In genomic region chr4:6201580-6202091, GRCh38 we compare ENCODE assay signal across 10 cellular contexts. TPM values are rescaled to one million over a fixed set of nuclear protein-coding genes. Genes with fewer than 3 reads are reported as not detected.
A peak's percentile ranks its signal among the peaks of the same experiment; 100 is the strongest.
DNase-seq lines count a peak whose midpoint lies in the region; ATAC-seq lines count a peak whose summit lies in the region.
"Had no signal": no experiment of that assay in that cellular context is flagged by ENCODE, and none has a peak within 500 bp of the region (broad histone marks: within the 10 kb centered on the region; RNA-seq: fewer than 3 reads in every experiment).

No MANE protein-coding gene starts in this region.

- H3K27me3 Mint-ChIP-seq in activated T-cell treated with anti-CD3 and anti-CD28 coated beads, Interleukin-2, amount 50 U/mL, for 72 hours (ENCODE audit: low read depth): peaks cover 43% of the 10 kb centered on the region
- H3K27me3 Mint-ChIP-seq in activated naive CD8-positive, alpha-beta T cell treated with anti-CD3 and anti-CD28 coated beads, Interleukin-2, amount 10 ng/mL, durations not matched to agents 7 days and 5 days: peaks cover 49% of the 10 kb centered on the region

- peaks cover 4% of the 10 kb centered on the region in 2 donors for H3K9me3 Mint-ChIP-seq in activated T-cell treated with anti-CD3 and anti-CD28 coated beads, Interleukin-2, amount 50 U/mL, for 72 hours
- peaks cover 7% of the 10 kb centered on the region for H3K9me3 Mint-ChIP-seq in activated naive CD8-positive, alpha-beta T cell treated with anti-CD3 and anti-CD28 coated beads, Interleukin-2, amount 10 ng/mL, durations not matched to agents 7 days and 5 days
- peaks cover 3% of the 10 kb centered on the region for H3K9me3 Mint-ChIP-seq in stimulated activated effector memory CD8-positive, alpha-beta T cell treated with anti-CD3 and anti-CD28 coated beads, Interleukin-12 subunit alpha, Interleukin-12 subunit beta, amount 100 ng/mL, for 72 hours

- DNase-seq in activated T-cell treated with anti-CD3 and anti-CD28 coated beads, Interleukin-2, amount 50 U/mL, for 72 hours: no peak
- DNase-seq in activated T-cell treated with anti-CD3 and anti-CD28 coated beads for 4 hours (no peak), KBM-7 (peak; percentile 3)
- DNase-seq in activated naive CD8-positive, alpha-beta T cell treated with anti-CD3 and anti-CD28 coated beads, Interleukin-2, amount 10 ng/mL, durations not matched to agents 7 days and 5 days: no peak
- DNase-seq in stimulated activated effector memory CD8-positive, alpha-beta T cell treated with anti-CD3 and anti-CD28 coated beads, Interleukin-12 subunit alpha, Interleukin-12 subunit beta, amount 100 ng/mL, for 72 hours (ENCODE audit: low spot score in 2 of 2): peak in 1 of 2 donors; percentile 80
- no peak for DNase-seq in stimulated activated CD4-positive, alpha-beta T cell treated with anti-CD3 and anti-CD28 coated beads, Interleukin-4, amount 100 ng/mL, for 24 hours
- DNase-seq: left ventricle myocardium inferior, T1000 had no signal

- peaks cover 6 to 16% of the 10 kb centered on the region in 2 donors for H3K36me3 Mint-ChIP-seq in activated T-cell treated with anti-CD3 and anti-CD28 coated beads, Interleukin-2, amount 50 U/mL, for 72 hours (ENCODE audit: insufficient read depth in 2 of 2)
- peaks cover 6% of the 10 kb centered on the region for H3K36me3 Mint-ChIP-seq in activated naive CD8-positive, alpha-beta T cell treated with anti-CD3 and anti-CD28 coated beads, Interleukin-2, amount 10 ng/mL, durations not matched to agents 7 days and 5 days
- H3K36me3 Mint-ChIP-seq in stimulated activated effector memory CD8-positive, alpha-beta T cell treated with anti-CD3 and anti-CD28 coated beads, Interleukin-12 subunit alpha, Interleukin-12 subunit beta, amount 100 ng/mL, for 72 hours: peaks cover 19% of the 10 kb centered on the region

- POLR2A ChIA-PET in activated naive CD8-positive, alpha-beta T cell treated with anti-CD3 and anti-CD28 coated beads, Interleukin-2, amount 10 ng/mL, durations not matched to agents 7 days and 5 days (lab: Charles Lee): no interaction called here

- peaks cover 27% of the 10 kb centered on the region for H3K4me1 Mint-ChIP-seq in activated T-cell treated with anti-CD3 and anti-CD28 coated beads, Interleukin-2, amount 50 U/mL, for 72 hours (ENCODE audit: low read depth)
- H3K4me1 Mint-ChIP-seq in activated naive CD8-positive, alpha-beta T cell treated with anti-CD3 and anti-CD28 coated beads, Interleukin-2, amount 10 ng/mL, durations not matched to agents 7 days and 5 days: peaks cover 22% of the 10 kb centered on the region
- H3K4me1 Mint-ChIP-seq in stimulated activated effector memory CD8-positive, alpha-beta T cell treated with anti-CD3 and anti-CD28 coated beads, Interleukin-12 subunit alpha, Interleukin-12 subunit beta, amount 100 ng/mL, for 72 hours: peaks cover 37% of the 10 kb centered on the region

- in situ Hi-C loops in KBM-7 (cut with MboI; ENCODE audit: low pct_unique_long_range_greater_than_20kb, low sequenced_read_pairs): no loop called here

- H3K4me3 Mint-ChIP-seq in activated T-cell treated with anti-CD3 and anti-CD28 coated beads, Interleukin-2, amount 50 U/mL, for 72 hours: peak overlapping the region; percentile 68 to 87
- peak overlapping the region; percentile 60 for H3K4me3 Mint-ChIP-seq in activated naive CD8-positive, alpha-beta T cell treated with anti-CD3 and anti-CD28 coated beads, Interleukin-2, amount 10 ng/mL, durations not matched to agents 7 days and 5 days
- peak overlapping the region; percentile 91 for H3K4me3 Mint-ChIP-seq in stimulated activated effector memory CD8-positive, alpha-beta T cell treated with anti-CD3 and anti-CD28 coated beads, Interleukin-12 subunit alpha, Interleukin-12 subunit beta, amount 100 ng/mL, for 72 hours

- H3K27ac Mint-ChIP-seq in activated T-cell treated with anti-CD3 and anti-CD28 coated beads, Interleukin-2, amount 50 U/mL, for 72 hours: no peak overlapping the region
- no peak overlapping the region for H3K27ac Mint-ChIP-seq in activated naive CD8-positive, alpha-beta T cell treated with anti-CD3 and anti-CD28 coated beads, Interleukin-2, amount 10 ng/mL, durations not matched to agents 7 days and 5 days
- H3K27ac Mint-ChIP-seq in stimulated activated effector memory CD8-positive, alpha-beta T cell treated with anti-CD3 and anti-CD28 coated beads, Interleukin-12 subunit alpha, Interleukin-12 subunit beta, amount 100 ng/mL, for 72 hours: peak overlapping the region; percentile 97

- no peak for ATAC-seq in activated T-cell treated with anti-CD3 and anti-CD28 coated beads, Interleukin-2, amount 50 U/mL, for 72 hours (replicated peaks in 1 of 2)
- ATAC-seq in activated naive CD8-positive, alpha-beta T cell treated with anti-CD3 and anti-CD28 coated beads, Interleukin-2, amount 10 ng/mL, durations not matched to agents 7 days and 5 days (ENCODE audit: low read depth): no peak
- peak; percentile 0 for ATAC-seq in stimulated activated effector memory CD8-positive, alpha-beta T cell treated with anti-CD3 and anti-CD28 coated beads, Interleukin-12 subunit alpha, Interleukin-12 subunit beta, amount 100 ng/mL, for 72 hours
- ATAC-seq in GM18861 (IDR thresholded peaks at IDR 0.05; ENCODE audit: unreplicated experiment) (no peak), HG02852 (IDR thresholded peaks at IDR 0.05; ENCODE audit: unreplicated experiment) (no peak)

RNA-seq across cellular contexts. Expression of gene JAKMIP1, which starts 1.3 kb away (rescaled TPM):
- 10 to 100 TPM in 1 of 2 donors, 1 to 10 TPM in 1; 9.0 to 33.7 TPM for total RNA-seq in activated T-cell treated with anti-CD3 and anti-CD28 coated beads, Interleukin-2, amount 50 U/mL, for 72 hours
- total RNA-seq in activated naive CD8-positive, alpha-beta T cell treated with anti-CD3 and anti-CD28 coated beads, Interleukin-2, amount 10 ng/mL, durations not matched to agents 7 days and 5 days: 1 to 10 TPM; 5.3 to 5.9 TPM
- total RNA-seq: left ventricle myocardium inferior had no signal
